20 cellular contexts compared by ENCODE assay signal in genomic region chr6:21791596-21791995, GRCh38.
"Had no signal": no experiment of that assay in that cellular context is flagged by ENCODE, and none has a peak within 500 bp of the region (broad histone marks: within the 10 kb centered on the region; RNA-seq: fewer than 3 reads in every experiment).

No MANE protein-coding gene starts in this region.

- ATAC-seq: activated T-cell treated with anti-CD3 and anti-CD28 coated beads, Interleukin-2, amount 50 U/mL, for 72 hours; body of pancreas; psoas muscle; right cardiac atrium had no signal

- H3K4me1 ChIP-seq: body of pancreas, psoas muscle, tibial nerve, uterus had no signal

- H3K9me3 Mint-ChIP-seq: activated T-cell treated with anti-CD3 and anti-CD28 coated beads, Interleukin-2, amount 50 U/mL, for 72 hours; neural crest cell; stimulated activated naive CD8-positive, alpha-beta T cell treated with anti-CD3 and anti-CD28 coated beads, Interleukin-15, Interleukin-2, amounts not matched to agents 100 ng/mL and 50 ng/mL, for 24 hours had no signal

- H3K9me3 ChIP-seq: body of pancreas, psoas muscle, tibial nerve, uterus had no signal

- FAIRE-seq: islet of Langerhans had no signal

- H3K27ac ChIP-seq: body of pancreas, coronary artery, hepatocyte, psoas muscle, tibial nerve, uterus had no signal

- H3K4me2 ChIP-seq: hepatocyte had no signal

- H3K27ac Mint-ChIP-seq: activated naive CD8-positive, alpha-beta T cell; activated T-cell treated with anti-CD3 and anti-CD28 coated beads, Interleukin-2, amount 50 U/mL, for 72 hours; stimulated activated naive CD8-positive, alpha-beta T cell treated with anti-CD3 and anti-CD28 coated beads, Interleukin-15, Interleukin-2, amounts not matched to agents 100 ng/mL and 50 ng/mL, for 24 hours; T-helper 2 cell treated with Interferon-gamma antibody and Interleukin-4, amounts not matched to agents 5 μg/mL and 100 μg/mL, for 36 hours had no signal

- H3K79me2 ChIP-seq: hepatocyte had no signal

- H3K36me3 Mint-ChIP-seq: activated naive CD8-positive, alpha-beta T cell had no signal

- DNase-seq: activated CD4-positive, alpha-beta T cell treated with anti-CD3 and anti-CD28 coated beads, Interleukin-2, amount 50 U/mL, for 1 hour; activated CD4-positive, CD25-positive, alpha-beta regulatory T cell treated with anti-CD3 and anti-CD28 coated beads, Interleukin-2, amount 50 U/mL, for 72 hours; activated CD8-positive, alpha-beta memory T cell treated with anti-CD3 and anti-CD28 coated beads, Interleukin-2, amount 50 U/mL, for 4 hours; activated gamma-delta T cell; activated T-cell treated with anti-CD3 and anti-CD28 coated beads, Interleukin-2, amount 50 U/mL, for 72 hours; amygdala; body of pancreas; central memory CD4-positive, alpha-beta T cell; psoas muscle; right cardiac atrium; uterus had no signal

- H3K27me3 Mint-ChIP-seq: activated naive CD8-positive, alpha-beta T cell had no signal

- H3K27me3 ChIP-seq: body of pancreas, hepatocyte, tibial nerve, uterus had no signal

- H3K4me3 Mint-ChIP-seq: activated naive CD8-positive, alpha-beta T cell; activated T-cell treated with anti-CD3 and anti-CD28 coated beads, Interleukin-2, amount 50 U/mL, for 72 hours; neural crest cell; stimulated activated naive CD8-positive, alpha-beta T cell treated with anti-CD3 and anti-CD28 coated beads, Interleukin-15, Interleukin-2, amounts not matched to agents 100 ng/mL and 50 ng/mL, for 24 hours; T-helper 2 cell treated with Interferon-gamma antibody and Interleukin-4, amounts not matched to agents 5 μg/mL and 100 μg/mL, for 36 hours had no signal

- H2AFZ ChIP-seq: hepatocyte had no signal

- H3K4me3 ChIP-seq: body of pancreas, coronary artery, hepatocyte, lung, psoas muscle, tibial nerve, uterus had no signal

- H3K36me3 ChIP-seq: tibial nerve, uterus had no signal
